Comparison of ENCODE assay signal across 9 cellular contexts in the genomic region with DNA sequence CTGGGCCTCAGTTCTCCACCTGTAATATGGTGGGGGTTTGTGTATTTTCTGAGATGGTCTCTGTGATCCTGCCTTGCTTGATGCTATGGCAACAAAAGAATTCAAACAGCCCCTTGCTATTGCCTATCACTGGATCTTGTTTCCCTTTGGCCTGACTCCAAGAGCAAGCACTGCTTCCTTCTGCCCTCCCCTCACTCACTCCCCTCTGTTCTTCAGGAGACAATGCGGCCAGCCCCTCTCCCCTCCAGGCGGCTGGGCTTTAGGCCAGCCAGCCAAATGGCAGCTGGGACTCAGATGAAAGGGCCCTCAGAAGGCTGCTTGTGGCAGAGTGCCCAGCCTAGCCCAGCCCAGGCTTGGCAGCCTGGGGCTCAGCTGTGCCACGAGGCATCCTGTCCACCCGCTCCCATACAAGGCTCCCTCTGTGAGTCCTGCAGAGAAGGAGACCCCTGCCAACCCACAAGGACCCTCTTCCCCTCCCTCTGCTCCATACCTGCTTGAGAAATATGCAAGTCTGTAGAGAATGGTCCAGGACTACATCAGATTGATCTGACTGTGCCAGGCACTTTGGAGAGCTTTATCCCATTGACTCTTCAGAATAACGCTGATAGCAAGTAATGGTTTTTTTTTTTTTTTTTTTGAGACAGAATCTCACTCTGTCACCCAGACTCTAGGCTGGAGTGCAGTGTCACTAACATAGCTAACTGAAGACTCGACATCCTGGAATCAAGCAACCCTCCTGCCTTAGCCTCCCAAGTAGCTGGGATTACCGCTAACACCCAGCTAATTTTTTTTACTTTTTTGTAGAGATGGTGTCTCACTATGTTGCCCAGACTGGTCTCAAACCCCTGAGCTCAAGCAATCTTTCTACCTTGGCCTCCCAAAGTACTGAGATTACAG. TPM values are rescaled to one million over a fixed set of nuclear protein-coding genes. Genes with fewer than 3 reads are reported as not detected.
DNase-seq lines count a peak whose midpoint lies in the region; ATAC-seq and TF ChIP-seq lines count a peak whose summit lies in the region.
"Had no signal": no experiment of that assay in that cellular context is flagged by ENCODE, and none has a peak within 500 bp of the region (broad histone marks: within the 10 kb centered on the region; RNA-seq: fewer than 3 reads in every experiment).

No MANE protein-coding gene starts in this region.

- H3K4me2 ChIP-seq in smooth muscle cell = no peak overlapping the region

- DNase-seq in AG04450 (ENCODE audit: low read depth, low spot score) (no peak), NCI-H1436 (lab: John Stamatoyannopoulos, UW) (peak; percentile 94), adipocyte (ENCODE audit: low read depth) (peak; percentile 72), inferior parietal cortex (ENCODE audit: extremely low spot score) (peak; percentile 91), testis (peak; percentile 78), smooth muscle cell (lab: John Stamatoyannopoulos, UW; ENCODE audit: unreplicated experiment) (no peak), iPS-NIHi7 (ENCODE audit: extremely low spot score) (no peak)

- H3K9me3 ChIP-seq in AG04450 (ENCODE audit: control insufficient read depth, insufficient read depth, low read length) = no peaks in the 10 kb centered on the region
- no peaks in the 10 kb centered on the region for H3K9me3 ChIP-seq in adipocyte (ENCODE audit: control insufficient read depth, low read length)
- no peaks in the 10 kb centered on the region for H3K9me3 ChIP-seq in testis
- no peaks in the 10 kb centered on the region for H3K9me3 ChIP-seq in smooth muscle cell (replicated peaks; ENCODE audit: low read depth)
- H3K9me3 ChIP-seq: SJSA1 had no signal

- no peak for ATAC-seq in GM18870 (IDR thresholded peaks at IDR 0.05; ENCODE audit: unreplicated experiment)

- H3K4me3 ChIP-seq in AG04450 (ENCODE audit: low read depth, low read length) (no peak overlapping the region), adipocyte (ENCODE audit: low read length) (no peak overlapping the region), testis (no peak overlapping the region), smooth muscle cell (no peak overlapping the region)
- H3K4me3 ChIP-seq: SJSA1 had no signal

- intact Hi-C loops in testis (cut with DNase I; ENCODE audit: low total_unique reads) = no loop called here

- no peaks in the 10 kb centered on the region for H3K36me3 ChIP-seq in adipocyte (ENCODE audit: control insufficient read depth, insufficient read depth, low read length, severe bottlenecking)
- no peaks in the 10 kb centered on the region for H3K36me3 ChIP-seq in testis (ENCODE audit: low read depth, missing control alignments)
- H3K36me3 ChIP-seq in smooth muscle cell (ENCODE audit: low read depth) = no peaks in the 10 kb centered on the region
- H3K36me3 ChIP-seq: SJSA1 had no signal

- CTCF ChIA-PET in AG04450 (lab: Charles Lee) = interaction anchor here (0.6 to 1.3 kb wide), 3 partner anchors 13 to 1225 kb away, joined by 3 to 4 read pairs (median 3); no protein-coding TSS in a partner anchor

- H3K79me2 ChIP-seq in smooth muscle cell (ENCODE audit: low read depth) = no peaks in the 10 kb centered on the region

- TF ChIP-seq POLR2A in testis (IDR thresholded peaks at IDR 0.05) = no peak

- H3K9ac ChIP-seq in adipocyte (ENCODE audit: low read length) = no peak overlapping the region
- no peak overlapping the region for H3K9ac ChIP-seq in smooth muscle cell (ENCODE audit: low read depth)

- H3K4me1 ChIP-seq in adipocyte (ENCODE audit: control insufficient read depth, insufficient read depth, low read length) (no peaks in the 10 kb centered on the region), testis (peaks cover 7% of the 10 kb centered on the region), smooth muscle cell (ENCODE audit: low read depth) (no peaks in the 10 kb centered on the region)
- H3K4me1 ChIP-seq: SJSA1 had no signal

- H3F3A ChIP-seq in smooth muscle cell (ENCODE audit: low read depth) = no peaks in the 10 kb centered on the region

- H3K27me3 ChIP-seq in AG04450 (ENCODE audit: control insufficient read depth, insufficient read depth, low read length) (no peaks in the 10 kb centered on the region), adipocyte (replicated peaks; ENCODE audit: control insufficient read depth, insufficient read depth, low read length) (no peaks in the 10 kb centered on the region), testis (no peaks in the 10 kb centered on the region), smooth muscle cell (ENCODE audit: low read depth) (no peaks in the 10 kb centered on the region)
- H3K27me3 ChIP-seq: SJSA1 had no signal

- H2AFZ ChIP-seq in smooth muscle cell (ENCODE audit: low read depth) = no peak overlapping the region

- H3K27ac ChIP-seq in AG04450 (ENCODE audit: low read depth, low read length) = peak overlapping the region; percentile 21
- H3K27ac ChIP-seq in testis = no peak overlapping the region
- no peak overlapping the region for H3K27ac ChIP-seq in smooth muscle cell (ENCODE audit: low read depth)
- H3K27ac ChIP-seq: SJSA1 had no signal

- H4K20me1 ChIP-seq in smooth muscle cell (ENCODE audit: low read depth) = no peaks in the 10 kb centered on the region

- 46 to 50% methylated on average over 7 of the region's 7 CpGs for WGBS in testis, 2 donors
- WGBS in smooth muscle cell (ENCODE audit: low lambda C conversion rate) = 87% methylated on average over 7 of the region's 7 CpGs

- no peak for TF ChIP-seq CTCF in AG04450 (IDR thresholded peaks at IDR 0.05; ENCODE audit: low read depth, low read length)
- TF ChIP-seq CTCF in testis (IDR thresholded peaks at IDR 0.05) = no peak
- no peak for TF ChIP-seq CTCF in smooth muscle cell (IDR thresholded peaks at IDR 0.05; ENCODE audit: borderline replicate concordance, insufficient read depth, poor library complexity, severe bottlenecking)

- POLR2A ChIA-PET in AG04450 (lab: Yijun Ruan, JAX) = interaction anchor here (0.6 to 0.7 kb wide), 4 partner anchors 15 to 269 kb away, joined by 3 to 6 read pairs (median 4); partner anchors contain the start of gene INTS4

RNA-seq across cellular contexts. Expression of gene KCTD14, which starts 7.6 kb away (rescaled TPM):
- 3.1 and 3.3 TPM in 2 replicates for polyA plus RNA-seq in AG04450 (2011; rRNA removed)
- 2.0 and 2.5 TPM in 2 replicates for polyA minus RNA-seq in AG04450 (2011; rRNA and poly(A)+ RNA removed)
- total RNA-seq in testis = 1 to 10 TPM in 1 of 2 donors, under 1 TPM in 1; 0.71 to 1.4 TPM
- polyA plus RNA-seq in testis (ENCODE audit: insufficient read depth, low read depth, low replicate concordance) = 3.8 TPM
- 0.45 and 1.5 TPM in 2 replicates for total RNA-seq in smooth muscle cell
- 1.7 and 4.6 TPM in 2 replicates for polyA plus RNA-seq in smooth muscle cell

RNA-seq across cellular contexts. Expression of gene THRSP, which starts 33.0 kb away (rescaled TPM):
- not detected in 2 replicates for polyA plus RNA-seq in AG04450 (2011; rRNA removed)
- polyA minus RNA-seq in AG04450 (2011; rRNA and poly(A)+ RNA removed) = not detected in 2 replicates
- total RNA-seq in testis = under 1 TPM in 1 of 2 donors, not detected in 1; 0.31 TPM
- 0.37 TPM for polyA plus RNA-seq in testis (ENCODE audit: insufficient read depth, low read depth, low replicate concordance)
- total RNA-seq in smooth muscle cell = not detected in 2 replicates
- polyA plus RNA-seq in smooth muscle cell = not detected in 2 replicates
- total RNA-seq: SJSA1 had no signal

RNA-seq across cellular contexts. Expression of gene INTS4, which starts 36.2 kb away (rescaled TPM):
- polyA plus RNA-seq in AG04450 (2011; rRNA removed) (28.4 and 29.4 TPM in 2 replicates), testis (ENCODE audit: insufficient read depth, low read depth, low replicate concordance) (20.2 TPM), smooth muscle cell (21.2 and 22.4 TPM in 2 replicates)
- 45.2 and 47.7 TPM in 2 replicates for polyA minus RNA-seq in AG04450 (2011; rRNA and poly(A)+ RNA removed)
- total RNA-seq in testis (10 to 100 TPM; 37.4 to 48.2 TPM), smooth muscle cell (28.9 and 35.7 TPM in 2 replicates)

RNA-seq across cellular contexts. Expression of gene NDUFC2, which starts 49.0 kb away (rescaled TPM):
- polyA plus RNA-seq in AG04450 (2011; rRNA removed) = 128 and 136 TPM in 2 replicates
- polyA minus RNA-seq in AG04450 (2011; rRNA and poly(A)+ RNA removed) = 38.4 and 50.3 TPM in 2 replicates
- total RNA-seq in testis = 100 to 1,000 TPM in 1 of 2 donors, 10 to 100 TPM in 1; 94.7 to 105 TPM
- 210 TPM for polyA plus RNA-seq in testis (ENCODE audit: insufficient read depth, low read depth, low replicate concordance)
- 135 and 164 TPM in 2 replicates for total RNA-seq in smooth muscle cell
- 472 and 509 TPM in 2 replicates for polyA plus RNA-seq in smooth muscle cell

Comparison
In these comparisons a context has a peak if more than half of its experiments do, and no peak if none do; other contexts are left out.
1. DNase-seq: peak in NCI-H1436 (single experiment), adipocyte (single experiment), inferior parietal cortex (single experiment) and testis (single experiment); none in AG04450 (single experiment), smooth muscle cell (single experiment) and iPS-NIHi7 (single experiment).